ENCODE assay signal across 8 cellular contexts in the genomic region with DNA sequence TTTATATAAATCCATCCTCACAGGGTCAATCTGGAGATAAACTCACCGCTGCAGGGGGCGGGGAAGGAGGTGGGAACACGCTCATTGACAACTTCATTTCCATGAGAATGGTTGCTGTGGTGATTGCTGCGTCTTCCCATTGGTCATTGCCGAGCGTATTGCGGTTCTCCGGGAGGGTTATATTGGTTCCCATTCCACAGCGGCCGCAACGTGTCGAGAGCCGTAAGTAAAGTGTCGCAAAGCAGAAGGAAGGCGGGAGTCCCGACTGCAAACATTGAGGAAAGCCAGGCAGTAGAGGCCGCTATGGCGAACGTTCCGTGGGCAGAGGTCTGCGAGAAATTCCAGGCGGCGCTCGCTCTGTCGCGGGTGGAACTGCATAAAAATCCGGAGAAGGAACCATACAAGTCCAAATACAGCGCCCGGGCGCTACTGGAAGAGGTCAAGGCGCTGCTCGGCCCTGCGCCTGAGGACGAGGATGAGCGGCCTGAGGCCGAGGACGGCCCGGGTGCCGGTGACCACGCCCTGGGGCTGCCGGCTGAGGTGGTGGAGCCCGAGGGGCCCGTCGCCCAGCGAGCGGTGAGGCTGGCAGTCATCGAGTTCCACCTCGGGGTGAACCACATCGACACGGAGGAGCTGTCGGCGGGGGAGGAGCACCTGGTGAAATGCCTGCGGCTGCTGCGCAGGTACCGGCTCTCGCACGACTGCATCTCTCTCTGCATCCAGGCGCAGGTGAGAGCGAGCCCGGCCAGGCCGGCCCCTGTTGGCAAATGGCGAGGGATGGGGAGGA. TPM values are rescaled to one million over a fixed set of nuclear protein-coding genes. Genes with fewer than 3 reads are reported as not detected.
DNase-seq lines count a peak whose midpoint lies in the region; ATAC-seq, FAIRE-seq and TF ChIP-seq lines count a peak whose summit lies in the region.

Gene KIFBP, plus strand, starts transcription at position 274 of the 787 bp plus-strand sequence. Its CDS starts 30 bp downstream, at position 304.

- peak within 1 kb of the TSS; percentile 78 for H3K4me3 ChIP-seq in brain microvascular endothelial cell (ENCODE audit: low read depth, low read length)
- H3K4me3 ChIP-seq in iPS DF 6.9 (ENCODE audit: low read length) = peak within 1 kb of the TSS; percentile 62
- peak within 1 kb of the TSS; percentile 90 to 92 (median 90) for H3K4me3 ChIP-seq in gastrocnemius medialis

- H3K27ac ChIP-seq in brain microvascular endothelial cell (peak within 1 kb of the TSS; percentile 71), iPS DF 6.9 (ENCODE audit: low read length) (no peak within 1 kb of the TSS), gastrocnemius medialis (peak within 1 kb of the TSS; percentile 78 to 87 (median 84))

- H3K27me3 ChIP-seq in brain microvascular endothelial cell (replicated peaks) = no peaks in the 10 kb centered on the region
- no peaks in the 10 kb centered on the region for H3K27me3 ChIP-seq in iPS DF 6.9 (ENCODE audit: control insufficient read depth, insufficient read depth, low read length)
- no peaks in the 10 kb centered on the region for H3K27me3 ChIP-seq in gastrocnemius medialis

- no CpG with 5 or more reads among the region's 62 CpGs for WGBS in iPS DF 6.9 (ENCODE audit: insufficient coverage, insufficient read length)

- TF ChIP-seq CTCF in brain microvascular endothelial cell (IDR thresholded peaks at IDR 0.05; ENCODE audit: low read depth, low read length, missing control alignments) (peak; percentile 77), gastrocnemius medialis (IDR thresholded peaks at IDR 0.05 in 4 of 5, conservative IDR thresholded peaks at IDR 0.05 in 1 of 5) (peak in 4 of 5 experiments; percentile 17 to 60 (median 44))

- in situ Hi-C loops in brain microvascular endothelial cell (cut with HindIII; ENCODE audit: low pct_ligation_motif_present, low sequenced_read_pairs) (no loop called here), gastrocnemius medialis (cut with MboI; ENCODE audit: low sequenced_read_pairs in 4 of 4) (loop anchor here in 2 of 4 donors (10.0 to 25.0 kb wide), 3 partner anchors 196 to 424 kb away; partner anchors contain the start of genes SUPV3L1 (in 1 of the 2) and TACR2 (in 1 of the 2))

- FAIRE-seq in A204.1 (lab: Jason Lieb, UNC) = peak; percentile 97

- peak; percentile 57 to 73 for TF ChIP-seq POLR2A in gastrocnemius medialis (IDR thresholded peaks at IDR 0.05)

- H3K36me3 ChIP-seq in brain microvascular endothelial cell (replicated peaks) (peaks cover 10% of the 10 kb centered on the region), iPS DF 6.9 (ENCODE audit: control insufficient read depth, insufficient read depth, low read length) (peaks cover 9% of the 10 kb centered on the region; the same call in 1 of the 2 replicates), gastrocnemius medialis (peaks cover 0 to 20% of the 10 kb centered on the region in 2 donors)

- H3K9me3 ChIP-seq in iPS DF 6.9 (ENCODE audit: control insufficient read depth, insufficient read depth, low read length) = no peaks in the 10 kb centered on the region
- H3K9me3 ChIP-seq in gastrocnemius medialis = no peaks in the 10 kb centered on the region

- peak; percentile 71 for ATAC-seq in GM18520 (IDR thresholded peaks at IDR 0.05; ENCODE audit: unreplicated experiment)
- ATAC-seq in HG03064 (IDR thresholded peaks at IDR 0.05; ENCODE audit: low read depth, unreplicated experiment) = peak; percentile 72
- peak; percentile 98 for ATAC-seq in gastrocnemius medialis

- intact Hi-C loops in gastrocnemius medialis (cut with DNase I; ENCODE audit: low total_unique reads) = loop anchor here (1.0 to 2.0 kb wide), 3 partner anchors 32 to 134 kb away; partner anchors contain the start of gene DDX21

- H3K4me1 ChIP-seq in iPS DF 6.9 (ENCODE audit: control insufficient read depth, insufficient read depth, low read length) (no peaks in the 10 kb centered on the region), gastrocnemius medialis (peaks cover 35 to 45% of the 10 kb centered on the region in 2 donors)

- peak; percentile 84 for DNase-seq in NCI-H2107 (lab: John Stamatoyannopoulos, UW)
- peak; percentile 91 for DNase-seq in UCSD-AML1 (lab: John Stamatoyannopoulos, UW; ENCODE audit: unreplicated experiment)
- peak; percentile 98 for DNase-seq in brain microvascular endothelial cell
- DNase-seq in iPS DF 6.9 (ENCODE audit: low read depth, low spot score) = peak; percentile 97
- DNase-seq in gastrocnemius medialis = peak; percentile 88 to 92

RNA-seq across cellular contexts. Expression of gene KIFBP, which starts in this region (rescaled TPM):
- 10 to 100 TPM; 24.0 to 41.3 (median 33.9) TPM for total RNA-seq in gastrocnemius medialis
